17 cellular contexts compared by ENCODE assay signal in genomic region chr7:4198301-4198700, GRCh38.
"Had no signal": no experiment of that assay in that cellular context is flagged by ENCODE, and none has a peak within 500 bp of the region (broad histone marks: within the 10 kb centered on the region; RNA-seq: fewer than 3 reads in every experiment).

No MANE protein-coding gene starts in this region.

- DNase-seq: dermis blood vessel endothelial cell; esophagus squamous epithelium; foreskin fibroblast; head of caudate nucleus; kidney; mammary epithelial cell; naive thymus-derived CD8-positive, alpha-beta T cell; stimulated activated CD4-positive, alpha-beta T cell treated with anti-CD3 and anti-CD28 coated beads, Interleukin-2, amount 100 ng/mL, for 24 hours; stimulated activated CD4-positive, alpha-beta T cell treated with anti-CD3 and anti-CD28 coated beads, Interleukin-4, amount 100 ng/mL, for 4 hours; stimulated activated naive B cell treated with anti-CD40 and anti-IgM and Interleukin-4, amounts not matched to agents 10 μg/mL and 1 μg/mL and 100 μg/mL, for 72 hours; stimulated activated naive CD8-positive, alpha-beta T cell treated with anti-CD3 and anti-CD28 coated beads, Interleukin-15, amount 100 ng/mL, for 72 hours; testis; upper lobe of right lung had no signal

- H3K4me1 ChIP-seq: testis, upper lobe of right lung had no signal

- H3K4me2 ChIP-seq: hepatocyte had no signal

- ATAC-seq: naive thymus-derived CD8-positive, alpha-beta T cell; sciatic nerve; stimulated activated naive B cell treated with anti-CD40 and anti-IgM and Interleukin-4, amounts not matched to agents 10 μg/mL and 1 μg/mL and 100 μg/mL, for 72 hours; stimulated activated naive CD8-positive, alpha-beta T cell treated with anti-CD3 and anti-CD28 coated beads, Interleukin-15, amount 100 ng/mL, for 72 hours; upper lobe of right lung had no signal

- H3K79me2 ChIP-seq: hepatocyte had no signal

- H3K36me3 ChIP-seq: esophagus squamous epithelium, upper lobe of right lung had no signal

- H3K27me3 ChIP-seq: esophagus squamous epithelium, hepatocyte, testis, tibial nerve, upper lobe of right lung had no signal

- FAIRE-seq: colon, kidney had no signal

- H3K27ac ChIP-seq: esophagus squamous epithelium, hepatocyte, testis, tibial nerve, upper lobe of right lung had no signal

- H3K9me3 ChIP-seq: esophagus squamous epithelium, testis, upper lobe of right lung had no signal

- H2AFZ ChIP-seq: hepatocyte had no signal

- H3K4me3 ChIP-seq: esophagus squamous epithelium, hepatocyte, testis, tibial nerve, upper lobe of right lung had no signal
